ENCODE assay signal across 32 cellular contexts in the genomic region with DNA sequence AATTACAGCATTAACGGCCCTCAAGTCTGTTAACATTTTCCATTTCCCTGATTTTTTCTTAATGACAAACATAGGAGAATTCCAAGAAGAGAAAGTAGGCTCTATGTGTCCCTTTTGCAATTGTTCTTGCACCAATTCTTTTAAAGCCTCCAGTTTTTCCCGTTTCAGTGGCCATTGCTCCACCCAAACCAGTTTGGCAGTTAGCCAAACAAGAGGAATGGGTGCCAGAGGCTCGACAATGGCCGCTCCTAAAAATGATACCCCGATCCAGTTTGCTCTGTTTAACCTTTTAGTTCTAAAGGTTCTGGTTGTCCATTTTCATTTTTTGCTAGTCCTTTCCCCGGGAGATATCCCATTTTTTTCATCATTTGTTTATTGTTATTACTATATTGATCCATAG. TPM values are rescaled to one million over a fixed set of nuclear protein-coding genes. Genes with fewer than 3 reads are reported as not detected.
"Had no signal": no experiment of that assay in that cellular context is flagged by ENCODE, and none has a peak within 500 bp of the region (broad histone marks: within the 10 kb centered on the region; RNA-seq: fewer than 3 reads in every experiment).

No MANE protein-coding gene starts in this region.

- DNase-seq: activated B cell treated with CpG ODN at 0.5 μM for 24 hours; activated CD4-positive, alpha-beta memory T cell treated with anti-CD3 and anti-CD28 coated beads for 36 hours; activated CD4-positive, alpha-beta T cell treated with anti-CD3 and anti-CD28 coated beads for 4 hours; activated CD4-positive, alpha-beta T cell treated with anti-CD3 and anti-CD28 coated beads, Interleukin-2, amount 10 ng/mL, durations not matched to agents 24 days and 14 days; activated CD4-positive, alpha-beta T cell treated with anti-CD3 and anti-CD28 coated beads, Interleukin-2, amount 50 U/mL, for 1 hour; activated CD4-positive, alpha-beta T cell treated with anti-CD3 and anti-CD28 coated beads, Interleukin-2, amount 50 U/mL, for 4 hours; activated CD4-positive, CD25-positive, alpha-beta regulatory T cell treated with anti-CD3 and anti-CD28 coated beads, Interleukin-2, amount 50 U/mL, for 72 hours; activated CD8-positive, alpha-beta memory T cell treated with anti-CD3 and anti-CD28 coated beads, Interleukin-2, amount 50 U/mL, for 4 hours; activated CD8-positive, alpha-beta T cell treated with anti-CD3 and anti-CD28 coated beads for 36 hours; activated effector memory CD4-positive, alpha-beta T cell treated with Interleukin-2 at 50 U/mL for 16 hours; activated gamma-delta T cell; activated naive CD4-positive, alpha-beta T cell treated with anti-CD3 and anti-CD28 coated beads, Interleukin-2, amount 10 ng/mL, durations not matched to agents 7 days and 5 days; activated naive CD4-positive, alpha-beta T cell treated with Interleukin-2 at 50 U/mL for 16 hours; activated naive CD8-positive, alpha-beta T cell treated with anti-CD3 and anti-CD28 coated beads, Interleukin-2, amount 10 ng/mL, durations not matched to agents 7 days and 5 days; activated naive CD8-positive, alpha-beta T cell treated with anti-CD3 and anti-CD28 coated beads, Interleukin-2, amount 50 U/mL, for 24 hours; activated T-cell treated with anti-CD3 and anti-CD28 coated beads for 4 hours; activated T-cell treated with anti-CD3 and anti-CD28 coated beads, Interleukin-2, amount 50 U/mL, for 1 hour; activated T-cell treated with anti-CD3 and anti-CD28 coated beads, Interleukin-2, amount 50 U/mL, for 4 hours; activated T-cell treated with anti-CD3 and anti-CD28 coated beads, Interleukin-2, amount 50 U/mL, for 72 hours; amygdala; anterior cingulate cortex; caudate nucleus; cerebellar nuclear complex; T-helper 2 cell; T-helper 9 cell had no signal

- H3K4me3 ChIP-seq: cardiac muscle cell had no signal

- H3K27me3 ChIP-seq: ascending aorta, cardiac muscle cell had no signal

- H3K36me3 ChIP-seq: ascending aorta, cardiac muscle cell had no signal

- ATAC-seq: activated CD8-positive, alpha-beta T cell treated with anti-CD3 and anti-CD28 coated beads for 36 hours; activated naive CD8-positive, alpha-beta T cell treated with anti-CD3 and anti-CD28 coated beads, Interleukin-2, amount 50 U/mL, for 24 hours; activated T-cell treated with anti-CD3 and anti-CD28 coated beads, Interleukin-2, amount 50 U/mL, for 4 hours; activated T-cell treated with anti-CD3 and anti-CD28 coated beads, Interleukin-2, amount 50 U/mL, for 72 hours; activated T-helper 17 cell treated with anti-CD3 and anti-CD28 coated beads, Interleukin-2, amount 50 U/mL, for 72 hours had no signal

- H3K27ac ChIP-seq: ascending aorta, cardiac muscle cell, VCaP had no signal

- H3K9me3 ChIP-seq: ascending aorta had no signal

- FAIRE-seq: bronchial epithelial cell, TTC549 had no signal

- H3K4me1 ChIP-seq: ascending aorta had no signal

RNA-seq across cellular contexts. Expression of gene DNAJB13, which starts 6.7 kb away (rescaled TPM):
- total RNA-seq: activated B cell treated with CpG ODN at 0.5 μM for 24 hours, ascending aorta, chondrocyte had no signal
- polyA plus RNA-seq: cardiac muscle cell had no signal
